Comparison of ENCODE assay signal across 8 cellular contexts in the genomic region with DNA sequence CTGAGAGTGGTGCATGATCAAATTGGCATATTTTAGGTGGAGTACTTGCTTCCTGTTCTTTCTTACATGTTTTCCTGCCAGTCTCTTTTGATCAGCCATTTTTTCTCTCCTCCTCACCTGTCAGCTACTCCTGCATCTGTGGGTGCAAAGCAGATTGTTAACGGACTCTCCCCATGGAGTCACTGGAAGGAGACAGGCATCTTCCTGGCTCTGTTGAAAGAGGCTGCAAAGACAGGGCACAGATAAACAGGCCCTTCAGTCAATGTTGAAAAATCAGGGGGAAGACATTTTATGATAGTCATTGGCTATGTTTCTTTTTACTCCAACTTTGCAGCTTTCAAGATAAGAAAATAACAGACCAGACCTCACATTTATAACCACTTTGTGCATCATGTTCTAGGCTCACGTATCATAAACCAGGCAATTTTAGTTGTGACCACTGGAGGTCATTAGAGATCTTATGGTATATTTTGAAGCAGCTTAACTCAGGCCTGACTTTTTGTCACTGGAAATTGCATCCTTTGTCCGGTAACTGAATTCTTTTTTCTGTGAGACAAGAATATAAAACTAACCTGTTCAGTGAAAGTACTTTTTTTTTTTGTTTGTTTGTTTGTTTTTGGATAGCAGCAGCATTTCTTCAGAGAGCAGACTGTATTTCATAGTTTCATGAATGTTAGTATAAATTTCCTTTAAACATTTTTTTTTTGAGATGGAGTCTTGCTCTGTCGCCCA. TPM values are rescaled to one million over a fixed set of nuclear protein-coding genes. Genes with fewer than 3 reads are reported as not detected.
DNase-seq lines count a peak whose midpoint lies in the region; ATAC-seq, FAIRE-seq and TF ChIP-seq lines count a peak whose summit lies in the region.

No MANE protein-coding gene starts in this region.

- no peak overlapping the region for H3K27ac ChIP-seq in K562 (ENCODE audit: extremely low read depth, low read depth, low read length)
- H3K27ac ChIP-seq in testis: no peak overlapping the region
- no peak overlapping the region for H3K27ac ChIP-seq in effector memory CD4-positive, alpha-beta T cell (ENCODE audit: insufficient read depth, low read length, poor library complexity, severe bottlenecking)

- no peak for TF ChIP-seq EP300 in K562 (IDR thresholded peaks at IDR 0.05; ENCODE audit: low read length)

- no peak for TF ChIP-seq POLR2A in K562 (conservative IDR thresholded peaks at IDR 0.05)
- TF ChIP-seq POLR2A in testis (IDR thresholded peaks at IDR 0.05): no peak

- H3K4me1 ChIP-seq in K562 (replicated peaks in 1 of 2; ENCODE audit: control insufficient read depth in 2 of 2, insufficient read depth in 2 of 2, low read length in 2 of 2): no peaks in the 10 kb centered on the region
- H3K4me1 ChIP-seq in testis: no peaks in the 10 kb centered on the region
- H3K4me1 ChIP-seq in effector memory CD4-positive, alpha-beta T cell (ENCODE audit: control insufficient read depth, insufficient read depth, low read length, poor library complexity, severe bottlenecking): no peaks in the 10 kb centered on the region

- ATAC-seq in GM21390 (IDR thresholded peaks at IDR 0.05; ENCODE audit: unreplicated experiment) (peak; percentile 60), K562 (peak; percentile 91)

- POLR2A ChIA-PET in K562 (lab: Yijun Ruan, JAX): interaction anchor here (0.5 to 0.9 kb wide), 2 partner anchors 11 to 80 kb away, joined by 3 read pairs; no protein-coding TSS in a partner anchor

- H2AFZ ChIP-seq in K562 (ENCODE audit: low read depth, low read length): no peak overlapping the region

- DNase-seq in EL (peak; percentile 71), HS-27A (ENCODE audit: low read depth) (peak; percentile 22), NCI-H82 treated with DMSO at 0.1 percent for 48 hours (lab: John Stamatoyannopoulos, UW; ENCODE audit: unreplicated experiment) (peak; percentile 58), K562 (ENCODE audit: extremely low read depth in 1 of 4, low spot score in 3 of 4) (peak; percentile 37 to 62 (median 46)), iris pigment epithelial cell (ENCODE audit: low read depth) (peak; percentile 74), testis (no peak)
- DNase-seq in effector memory CD4-positive, alpha-beta T cell: no peak

- WGBS in K562 (ENCODE audit: insufficient coverage, low coverage, missing lambda C conversion rate): under 1% methylated on average over 4 of the region's 4 CpGs
- 49 to 59% methylated on average over 4 of the region's 4 CpGs for WGBS in testis, 2 donors

- FAIRE-seq in K562 (lab: Jason Lieb, UNC): peak; percentile 88

- H3K79me2 ChIP-seq in K562 (ENCODE audit: control insufficient read depth, insufficient read depth, low read length): no peaks in the 10 kb centered on the region

- H3K4me3 ChIP-seq in K562 (no peak overlapping the region), testis (no peak overlapping the region)
- H3K4me3 ChIP-seq in effector memory CD4-positive, alpha-beta T cell (ENCODE audit: insufficient read depth, low read depth, low read length, poor library complexity, severe bottlenecking): no peak overlapping the region

- CTCF ChIA-PET in K562 (lab: Yijun Ruan, JAX; ENCODE audit: low intra/inter-chr PET ratio): interaction anchor here (0.7 to 2.3 kb wide), 6 partner anchors 172 to 1180 kb away, joined by 3 to 19 read pairs (median 3); partner anchors contain the start of gene REPS1

- BruUV-seq in K562 (replicated peaks; lab: Mats Ljungman, UMichigan): no TSS peak

- peaks cover 29 to 37% of the 10 kb centered on the region in 2 experiments for H3K27me3 ChIP-seq in K562 (ENCODE audit: control insufficient read depth in 2 of 2, insufficient read depth in 2 of 2, low read length in 2 of 2)
- H3K27me3 ChIP-seq in testis: no peaks in the 10 kb centered on the region
- H3K27me3 ChIP-seq in effector memory CD4-positive, alpha-beta T cell (replicated peaks; ENCODE audit: control insufficient read depth, insufficient read depth, low read length, poor library complexity, severe bottlenecking): no peaks in the 10 kb centered on the region

- peak; percentile 88 to 92 for TF ChIP-seq RAD21 in K562 (CRISPR knock-in tag; conservative IDR thresholded peaks at IDR 0.05 in 1 of 2, IDR thresholded peaks at IDR 0.05 in 1 of 2)

- H4K20me1 ChIP-seq in K562 (replicated peaks; ENCODE audit: control insufficient read depth, insufficient read depth, low read length): no peaks in the 10 kb centered on the region

- in situ Hi-C loops in K562 (cut with MboI): loop anchor here (5.0 to 10.0 kb wide), 3 partner anchors 171 to 541 kb away; partner anchors contain the start of gene REPS1

- no peak overlapping the region for H3K4me2 ChIP-seq in K562 (ENCODE audit: insufficient read depth, low read length)

- no peaks in the 10 kb centered on the region for H3K9me1 ChIP-seq in K562 (ENCODE audit: control insufficient read depth, insufficient read depth, low read length)

- no peak overlapping the region for H3K9ac ChIP-seq in K562 (ENCODE audit: insufficient read depth in 1 of 2, low read depth in 2 of 2, low read length in 2 of 2)

- H3K36me3 ChIP-seq in K562 (ENCODE audit: control insufficient read depth, insufficient read depth, low read length) (no peaks in the 10 kb centered on the region), testis (ENCODE audit: low read depth, missing control alignments) (no peaks in the 10 kb centered on the region)
- no peaks in the 10 kb centered on the region for H3K36me3 ChIP-seq in effector memory CD4-positive, alpha-beta T cell (ENCODE audit: control insufficient read depth, insufficient read depth, low read length)

- H3K9me3 ChIP-seq in K562 (replicated peaks; ENCODE audit: control insufficient read depth, insufficient read depth, low read depth, low read length): no peaks in the 10 kb centered on the region
- H3K9me3 ChIP-seq in testis: no peaks in the 10 kb centered on the region
- no peaks in the 10 kb centered on the region for H3K9me3 ChIP-seq in effector memory CD4-positive, alpha-beta T cell (ENCODE audit: control insufficient read depth, low read length)

- TF ChIP-seq CTCF in K562 (IDR thresholded peaks at IDR 0.05 in 2 of 3, conservative IDR thresholded peaks at IDR 0.05 in 1 of 3; ENCODE audit: insufficient read depth in 2 of 3, low read depth in 1 of 3, low read length in 3 of 3): peak; percentile 61 to 83 (median 69); a peak in 5 of 6 replicates
- TF ChIP-seq CTCF in testis (IDR thresholded peaks at IDR 0.05): peak; percentile 51 to 82 (median 61)

- intact Hi-C loops in K562 (cut with micrococcal nuclease): loop anchor here (1.0 kb wide), 3 partner anchors 172 to 548 kb away; partner anchors contain the start of gene REPS1
- intact Hi-C loops in testis (cut with DNase I; ENCODE audit: low total_unique reads): no loop called here

TF ChIP-seq in K562, 482 proteins besides CTCF, POLR2A, EP300 and RAD21 (continues in another document):
- TF ChIP-seq SMC3 (conservative IDR thresholded peaks at IDR 0.05; ENCODE audit: insufficient read depth, low read depth, low read length): peak; percentile 57
- TF ChIP-seq ZNF561 (CRISPR knock-in tag; conservative IDR thresholded peaks at IDR 0.05): no peak

RNA-seq across cellular contexts. Expression of gene ECT2L, which starts 20.1 kb away (rescaled TPM):
- not detected in 2 replicates for total RNA-seq in K562 (2011; cell fraction: chromatin; rRNA removed; ENCODE audit: low replicate concordance)
- not detected in 2 replicates for total RNA-seq in K562 (2011; cell fraction: nucleolus; rRNA removed)
- total RNA-seq in K562 (2011; cell fraction: nucleoplasm; rRNA removed): not detected in 2 replicates
- total RNA-seq in K562 (2014; rRNA removed) (not detected in 2 replicates), K562 (2014; rRNA removed; fragmentation: Illumina TruSeq; extraction: Trizol) (not detected in 2 replicates), K562 (2015; rRNA removed; fragmentation: Illumina TruSeq; extraction: Trizol) (not detected in 2 replicates), K562 (2021) (not detected in 2 replicates), testis (under 1 TPM; 0.16 to 0.19 TPM)
- polyA plus RNA-seq in K562 (2011; rRNA removed) (not detected in 2 replicates), K562 (2014; fragmentation: Illumina TruSeq; extraction: Trizol) (not detected in 2 replicates), K562 (2014; fragmentation: Nextera tagmentation; extraction: Ambion mirVana) (under 1 TPM; 0.03 to 0.04 TPM), K562 (2014; rRNA removed) (not detected in 2 replicates), testis (ENCODE audit: insufficient read depth, low read depth, low replicate concordance) (1.6 TPM)
- polyA plus RNA-seq in K562 (2011; cell fraction: cytosol; rRNA removed): not detected in 2 replicates
- not detected in 2 replicates for polyA plus RNA-seq in K562 (2011; cell fraction: nucleus; rRNA removed)
- polyA plus RNA-seq in K562 (2012): 0.01 and 0.08 TPM in 2 replicates
- polyA minus RNA-seq in K562 (2011; rRNA and poly(A)+ RNA removed): not detected in 2 replicates
- not detected in 2 replicates for polyA minus RNA-seq in K562 (2011; cell fraction: cytosol; rRNA and poly(A)+ RNA removed)
- polyA minus RNA-seq in K562 (2011; cell fraction: nucleus; rRNA and poly(A)+ RNA removed): not detected in 2 replicates

RNA-seq across cellular contexts. Expression of gene CCDC28A, which starts 42.4 kb away (rescaled TPM):
- 3.2 and 7.0 TPM in 2 replicates for total RNA-seq in K562 (2011; cell fraction: chromatin; rRNA removed; ENCODE audit: low replicate concordance)
- total RNA-seq in K562 (2011; cell fraction: nucleolus; rRNA removed): 2.8 and 3.7 TPM in 2 replicates
- 5.3 and 8.3 TPM in 2 replicates for total RNA-seq in K562 (2011; cell fraction: nucleoplasm; rRNA removed)
- total RNA-seq in K562 (2014; rRNA removed) (12.1 and 16.4 TPM in 2 replicates), K562 (2014; rRNA removed; fragmentation: Illumina TruSeq; extraction: Trizol) (19.1 and 24.9 TPM in 2 replicates), K562 (2015; rRNA removed; fragmentation: Illumina TruSeq; extraction: Trizol) (12.6 and 14.5 TPM in 2 replicates), K562 (2021) (14.8 and 16.2 TPM in 2 replicates), testis (10 to 100 TPM; 30.3 to 35.0 TPM)
- polyA plus RNA-seq in K562 (2011; rRNA removed) (28.8 and 35.5 TPM in 2 replicates), K562 (2014; fragmentation: Illumina TruSeq; extraction: Trizol) (18.0 and 20.8 TPM in 2 replicates), K562 (2014; fragmentation: Nextera tagmentation; extraction: Ambion mirVana) (10 to 100 TPM; 21.1 to 22.7 TPM), K562 (2014; rRNA removed) (21.3 and 25.5 TPM in 2 replicates), testis (ENCODE audit: insufficient read depth, low read depth, low replicate concordance) (36.4 TPM)
- polyA plus RNA-seq in K562 (2011; cell fraction: cytosol; rRNA removed): 6.1 and 16.1 TPM in 2 replicates
- 4.1 and 9.0 TPM in 2 replicates for polyA plus RNA-seq in K562 (2011; cell fraction: nucleus; rRNA removed)
- polyA plus RNA-seq in K562 (2012): 15.9 and 25.4 TPM in 2 replicates
- 18.6 and 21.2 TPM in 2 replicates for polyA minus RNA-seq in K562 (2011; rRNA and poly(A)+ RNA removed)
- 4.7 and 5.4 TPM in 2 replicates for polyA minus RNA-seq in K562 (2011; cell fraction: cytosol; rRNA and poly(A)+ RNA removed)
- polyA minus RNA-seq in K562 (2011; cell fraction: nucleus; rRNA and poly(A)+ RNA removed): 2.4 and 5.7 TPM in 2 replicates

Comparison
In these comparisons a context has a peak if more than half of its experiments do, and no peak if none do; other contexts are left out.
1. DNase-seq: peak in EL (single experiment), HS-27A (single experiment), NCI-H82 treated with DMSO at 0.1 percent for 48 hours (single experiment), K562 (4 of 4) and iris pigment epithelial cell (single experiment); none in testis (single experiment) and effector memory CD4-positive, alpha-beta T cell (0 of 3).